7 cellular contexts compared by ENCODE assay signal in genomic region chr1:162562452-162562828, GRCh38. TPM values are rescaled to one million over a fixed set of nuclear protein-coding genes. Genes with fewer than 3 reads are reported as not detected.
DNase-seq lines count a peak whose midpoint lies in the region; ATAC-seq and TF ChIP-seq lines count a peak whose summit lies in the region.

No MANE protein-coding gene starts in this region.

- intact Hi-C loops in right lobe of liver (cut with DNase I): no loop called here

- H3K27ac ChIP-seq in right lobe of liver: peak overlapping the region; percentile 84 to 97 (median 94)

- no peak for TF ChIP-seq CTCF in astrocyte of the cerebellum (IDR thresholded peaks at IDR 0.05; ENCODE audit: low read depth, low read length, missing control alignments)
- TF ChIP-seq CTCF in right lobe of liver (IDR thresholded peaks at IDR 0.05): no peak
- TF ChIP-seq CTCF in type B pancreatic cell (conservative IDR thresholded peaks at IDR 0.05): no peak

- H3K36me3 ChIP-seq in MG63 (peaks cover 48% of the 10 kb centered on the region), right lobe of liver (peaks cover 0 to 14% (median 3%) of the 10 kb centered on the region in 4 donors)

- H3K4me1 Mint-ChIP-seq in type B pancreatic cell (ENCODE audit: unreplicated experiment): peaks cover 39% of the 10 kb centered on the region

- no peak for TF ChIP-seq POLR2A in right lobe of liver (IDR thresholded peaks at IDR 0.05)

- H3K4me3 Mint-ChIP-seq in type B pancreatic cell: peak overlapping the region; percentile 96

- H3K9me3 Mint-ChIP-seq in type B pancreatic cell: no peaks in the 10 kb centered on the region

- H3K27me3 ChIP-seq in MG63: no peaks in the 10 kb centered on the region
- H3K27me3 ChIP-seq in right lobe of liver: no peaks in the 10 kb centered on the region

- DNase-seq in GM04503 (ENCODE audit: low read depth): peak; percentile 49
- peak; percentile 66 for DNase-seq in MG63
- DNase-seq in astrocyte of the cerebellum (ENCODE audit: low read depth): no peak
- no peak for DNase-seq in right lobe of liver
- DNase-seq in type B pancreatic cell (ENCODE audit: extremely low spot score, unreplicated experiment): no peak

- in situ Hi-C loops in astrocyte of the cerebellum (cut with HindIII; ENCODE audit: low sequenced_read_pairs): no loop called here

- ATAC-seq in right lobe of liver (peak in 1 of 4 donors; percentile 7), HG03565 (IDR thresholded peaks at IDR 0.05; ENCODE audit: unreplicated experiment) (no peak), GM18520 (IDR thresholded peaks at IDR 0.05; ENCODE audit: unreplicated experiment) (no peak)

- H3K9me3 ChIP-seq in MG63 (no peaks in the 10 kb centered on the region), right lobe of liver (no peaks in the 10 kb centered on the region)

- peak overlapping the region; percentile 79 for H3K27ac Mint-ChIP-seq in type B pancreatic cell

- no peaks in the 10 kb centered on the region for H3K27me3 Mint-ChIP-seq in type B pancreatic cell

- H3K4me3 ChIP-seq in MG63 (peak overlapping the region; percentile 86), astrocyte of the cerebellum (ENCODE audit: low read depth, low read length) (peak overlapping the region; percentile 92), right lobe of liver (peak overlapping the region; percentile 85 to 89 (median 88))

- peaks cover 4% of the 10 kb centered on the region for H3K36me3 Mint-ChIP-seq in type B pancreatic cell

- WGBS in right lobe of liver (ENCODE audit: insufficient coverage, low coverage, low lambda C conversion rate, missing lambda C conversion rate): 20% methylated on average over 5 of the region's 5 CpGs

- peaks cover 0 to 46% (median 14%) of the 10 kb centered on the region in 4 donors for H3K4me1 ChIP-seq in right lobe of liver

RNA-seq across cellular contexts. Expression of gene UAP1, which starts 0.9 kb away (rescaled TPM):
- total RNA-seq in MG63 (2014; rRNA removed; shearing (Covaris generic); ENCODE audit: low replicate concordance): 601 and 739 TPM in 2 replicates
- total RNA-seq in right lobe of liver: 100 to 1,000 TPM in 1 of 6 experiments, 10 to 100 TPM in 5; 41.9 to 108 (median 51.1) TPM
- total RNA-seq in type B pancreatic cell (ENCODE audit: low replicate concordance): 26.8 and 31.6 TPM in 2 replicates

Comparison
In these comparisons a context has a peak if more than half of its experiments do, and no peak if none do; other contexts are left out.
1. DNase-seq: peak in GM04503 (single experiment) and MG63 (single experiment); none in astrocyte of the cerebellum (single experiment), right lobe of liver (0 of 3) and type B pancreatic cell (single experiment).
2. Peak in every context shown above with its lines, with median percentiles within 50 percentile points of each other: H3K4me3 ChIP-seq.